Comparison of ENCODE assay signal across 14 cellular contexts in the genomic region with DNA sequence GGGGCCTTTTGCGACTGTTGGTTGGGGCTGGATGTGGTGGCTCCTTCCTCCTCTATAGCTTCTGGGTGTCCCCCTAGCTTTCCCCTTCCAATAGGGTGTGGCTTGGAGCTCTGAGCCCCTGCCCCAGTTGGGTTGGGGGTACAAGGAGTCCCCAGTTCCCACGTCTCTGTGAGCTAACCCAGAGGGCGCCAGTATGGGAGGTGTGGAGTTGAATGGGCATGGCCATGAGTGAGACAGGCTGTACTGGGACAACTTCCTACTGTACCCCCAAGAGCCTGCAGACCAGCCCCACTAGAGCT. TPM values are rescaled to one million over a fixed set of nuclear protein-coding genes. Genes with fewer than 3 reads are reported as not detected.
DNase-seq lines count a peak whose midpoint lies in the region; ATAC-seq and TF ChIP-seq lines count a peak whose summit lies in the region.
"Had no signal": no experiment of that assay in that cellular context is flagged by ENCODE, and none has a peak within 500 bp of the region (broad histone marks: within the 10 kb centered on the region; RNA-seq: fewer than 3 reads in every experiment).

No MANE protein-coding gene starts in this region.

- H3K27ac ChIP-seq in BLaER1 treated with 17β-estradiol and CSF1 and Interleukin-3, amounts not matched to agents 10 nM and 100 nM: peak overlapping the region in 4 of 11 experiments; percentile 20 to 56 (median 38); a peak in 4 of 22 replicates
- peak overlapping the region; percentile 70 for H3K27ac ChIP-seq in DOHH2 (ENCODE audit: low read depth, low read length)
- H3K27ac ChIP-seq: tibial nerve had no signal

- no peaks in the 10 kb centered on the region for H3K27me3 Mint-ChIP-seq in activated naive CD8-positive, alpha-beta T cell treated with anti-CD3 and anti-CD28 coated beads, Interleukin-2, amount 10 ng/mL, durations not matched to agents 7 days and 5 days

- ATAC-seq in activated naive CD8-positive, alpha-beta T cell treated with anti-CD3 and anti-CD28 coated beads, Interleukin-2, amount 10 ng/mL, durations not matched to agents 7 days and 5 days (ENCODE audit: low read depth): no peak

- peaks cover 11 to 38% (median 30%) of the 10 kb centered on the region in 11 experiments for H3K36me3 ChIP-seq in BLaER1 treated with 17β-estradiol and CSF1 and Interleukin-3, amounts not matched to agents 10 nM and 100 nM
- H3K36me3 ChIP-seq in DOHH2 (ENCODE audit: control insufficient read depth, low read length): peaks cover 26% of the 10 kb centered on the region

- peaks cover 47 to 74% (median 69%) of the 10 kb centered on the region in 10 experiments for H3K4me1 ChIP-seq in BLaER1 treated with 17β-estradiol and CSF1 and Interleukin-3, amounts not matched to agents 10 nM and 100 nM
- H3K4me1 ChIP-seq in DOHH2 (ENCODE audit: control insufficient read depth, low read length): peaks cover 73% of the 10 kb centered on the region

- H3K4me3 Mint-ChIP-seq in activated naive CD8-positive, alpha-beta T cell treated with anti-CD3 and anti-CD28 coated beads, Interleukin-2, amount 10 ng/mL, durations not matched to agents 7 days and 5 days: peak overlapping the region; percentile 84

- peaks cover 55% of the 10 kb centered on the region for H3K4me1 Mint-ChIP-seq in activated naive CD8-positive, alpha-beta T cell treated with anti-CD3 and anti-CD28 coated beads, Interleukin-2, amount 10 ng/mL, durations not matched to agents 7 days and 5 days

- peak; percentile 43 for DNase-seq in activated naive CD8-positive, alpha-beta T cell treated with anti-CD3 and anti-CD28 coated beads, Interleukin-2, amount 10 ng/mL, durations not matched to agents 7 days and 5 days
- no peak for DNase-seq in HCEC 1CT
- no peak for DNase-seq in DMS 273 (lab: John Stamatoyannopoulos, UW; ENCODE audit: unreplicated experiment)
- DNase-seq: activated CD8-positive, alpha-beta memory T cell treated with anti-CD3 and anti-CD28 coated beads, Interleukin-2, amount 50 U/mL, for 4 hours; anterior cingulate cortex; head of caudate nucleus; Kasumi-1; kidney; sigmoid colon had no signal

- H3K4me2 ChIP-seq in BLaER1 treated with 17β-estradiol and CSF1 and Interleukin-3, amounts not matched to agents 10 nM and 100 nM: peak overlapping the region in 9 of 11 experiments; percentile 70 to 100 (median 99); a peak in 18 of 22 replicates
- peak overlapping the region; percentile 84 for H3K4me2 ChIP-seq in DOHH2 (ENCODE audit: low read length)

- H3K36me3 Mint-ChIP-seq in activated naive CD8-positive, alpha-beta T cell treated with anti-CD3 and anti-CD28 coated beads, Interleukin-2, amount 10 ng/mL, durations not matched to agents 7 days and 5 days: peaks cover 6% of the 10 kb centered on the region

- no peaks in the 10 kb centered on the region for H3K9me3 Mint-ChIP-seq in activated naive CD8-positive, alpha-beta T cell treated with anti-CD3 and anti-CD28 coated beads, Interleukin-2, amount 10 ng/mL, durations not matched to agents 7 days and 5 days

- peaks cover 45 to 57% (median 52%) of the 10 kb centered on the region in 11 experiments for H3K27me3 ChIP-seq in BLaER1 treated with 17β-estradiol and CSF1 and Interleukin-3, amounts not matched to agents 10 nM and 100 nM
- no peaks in the 10 kb centered on the region for H3K27me3 ChIP-seq in DOHH2 (ENCODE audit: control insufficient read depth, low read length)

- no peaks in the 10 kb centered on the region for H3K9me3 ChIP-seq in BLaER1 treated with 17β-estradiol and CSF1 and Interleukin-3, amounts not matched to agents 10 nM and 100 nM (replicated peaks in 1 of 11)
- H3K9me3 ChIP-seq in DOHH2 (ENCODE audit: control insufficient read depth, insufficient read depth, low read length): no peaks in the 10 kb centered on the region
- H3K9me3 ChIP-seq: sigmoid colon, tibial nerve had no signal

- no peak for TF ChIP-seq CTCF in DOHH2 (IDR thresholded peaks at IDR 0.05; ENCODE audit: low read depth, low read length, poor library complexity, severe bottlenecking)

- POLR2A ChIA-PET in activated naive CD8-positive, alpha-beta T cell treated with anti-CD3 and anti-CD28 coated beads, Interleukin-2, amount 10 ng/mL, durations not matched to agents 7 days and 5 days (lab: Charles Lee): interaction anchor here (1.0 to 7.1 kb wide), 6 partner anchors 20 to 402 kb away, joined by 3 to 142 read pairs (median 4); a partner anchor contains a TSS

- H3K9me2 ChIP-seq in DOHH2 (replicated peaks; ENCODE audit: control insufficient read depth, low read length): no peaks in the 10 kb centered on the region

- H4K20me1 ChIP-seq in BLaER1 treated with 17β-estradiol and CSF1 and Interleukin-3, amounts not matched to agents 10 nM and 100 nM: peaks cover 0 to 65% (median 37%) of the 10 kb centered on the region in 11 experiments; a peak in 20 of 22 replicates
- no peaks in the 10 kb centered on the region for H4K20me1 ChIP-seq in DOHH2 (ENCODE audit: control insufficient read depth, insufficient read depth, low read depth, low read length)

- H3K27ac Mint-ChIP-seq in activated naive CD8-positive, alpha-beta T cell treated with anti-CD3 and anti-CD28 coated beads, Interleukin-2, amount 10 ng/mL, durations not matched to agents 7 days and 5 days: peak overlapping the region; percentile 98

- H3F3A ChIP-seq in DOHH2 (ENCODE audit: control insufficient read depth, insufficient read depth): peaks cover 15% of the 10 kb centered on the region; the same call in 1 of the 2 replicates

- H3K9ac ChIP-seq in BLaER1 treated with 17β-estradiol and CSF1 and Interleukin-3, amounts not matched to agents 10 nM and 100 nM: peak overlapping the region in 2 of 11 experiments; percentile 39 to 41; a peak in 3 of 22 replicates

- no peaks in the 10 kb centered on the region for H3K79me2 ChIP-seq in DOHH2 (ENCODE audit: control insufficient read depth, low read length)

- H3K4me3 ChIP-seq in BLaER1 treated with 17β-estradiol and CSF1 and Interleukin-3, amounts not matched to agents 10 nM and 100 nM: no peak overlapping the region
- H3K4me3 ChIP-seq in DOHH2 (ENCODE audit: low read length): peak overlapping the region; percentile 74

RNA-seq across cellular contexts. Expression of a gene that starts 1.2 kb away (rescaled TPM):
- total RNA-seq in activated naive CD8-positive, alpha-beta T cell treated with anti-CD3 and anti-CD28 coated beads, Interleukin-2, amount 10 ng/mL, durations not matched to agents 7 days and 5 days: 1 to 10 TPM; 9.7 to 9.8 TPM

RNA-seq across cellular contexts. Expression of a gene that starts 12.3 kb away (rescaled TPM):
- under 1 TPM; 0.30 to 0.51 TPM for total RNA-seq in activated naive CD8-positive, alpha-beta T cell treated with anti-CD3 and anti-CD28 coated beads, Interleukin-2, amount 10 ng/mL, durations not matched to agents 7 days and 5 days
- total RNA-seq: OCI-LY7, SK-MEL-5 had no signal

RNA-seq across cellular contexts. Expression of a gene that starts 25.9 kb away (rescaled TPM):
- total RNA-seq in activated naive CD8-positive, alpha-beta T cell treated with anti-CD3 and anti-CD28 coated beads, Interleukin-2, amount 10 ng/mL, durations not matched to agents 7 days and 5 days: 10 to 100 TPM; 65.3 to 74.9 TPM

RNA-seq across cellular contexts. Expression of a gene that starts 42.2 kb away (rescaled TPM):
- 100 to 1,000 TPM in 1 of 2 experiments, 10 to 100 TPM in 1; 95.1 to 106 TPM for total RNA-seq in activated naive CD8-positive, alpha-beta T cell treated with anti-CD3 and anti-CD28 coated beads, Interleukin-2, amount 10 ng/mL, durations not matched to agents 7 days and 5 days

RNA-seq across cellular contexts. Expression of a gene that starts 42.7 kb away (rescaled TPM):
- 1 to 10 TPM; 1.8 to 2.6 TPM for total RNA-seq in activated naive CD8-positive, alpha-beta T cell treated with anti-CD3 and anti-CD28 coated beads, Interleukin-2, amount 10 ng/mL, durations not matched to agents 7 days and 5 days
